In genomic region chr20:20318318-20319161, GRCh38 we compare ENCODE assay signal across 16 cellular contexts. TPM values are rescaled to one million over a fixed set of nuclear protein-coding genes. Genes with fewer than 3 reads are reported as not detected.
DNase-seq lines count a peak whose midpoint lies in the region; ATAC-seq and TF ChIP-seq lines count a peak whose summit lies in the region.
"Had no signal": no experiment of that assay in that cellular context is flagged by ENCODE, and none has a peak within 500 bp of the region (broad histone marks: within the 10 kb centered on the region; RNA-seq: fewer than 3 reads in every experiment).

No MANE protein-coding gene starts in this region.

- peaks cover 0 to 24% (median 3%) of the 10 kb centered on the region in 9 donors for H3K4me1 ChIP-seq in heart right ventricle
- no peaks in the 10 kb centered on the region for H3K4me1 ChIP-seq in smooth muscle cell (ENCODE audit: low read depth)
- H3K4me1 ChIP-seq: foreskin keratinocyte, tibial nerve had no signal

- H3K4me3 ChIP-seq in AG10803 (ENCODE audit: low read length) (no peak overlapping the region), heart right ventricle (no peak overlapping the region), smooth muscle cell (no peak overlapping the region)
- H3K4me3 ChIP-seq: PC-9, tibial nerve had no signal

- H3K9me3 ChIP-seq in heart right ventricle (peaks cover 0 to 8% (median 0%) of the 10 kb centered on the region in 11 donors), smooth muscle cell (replicated peaks; ENCODE audit: low read depth) (no peaks in the 10 kb centered on the region)

- 76 to 82% methylated on average over 9 of the region's 9 CpGs for WGBS in heart right ventricle, 2 donors
- WGBS in smooth muscle cell (ENCODE audit: low lambda C conversion rate) = 93% methylated on average over 9 of the region's 9 CpGs

- no peaks in the 10 kb centered on the region for H3K36me3 ChIP-seq in heart right ventricle
- no peaks in the 10 kb centered on the region for H3K36me3 ChIP-seq in smooth muscle cell (ENCODE audit: low read depth)
- H3K36me3 ChIP-seq: tibial nerve had no signal

- no peaks in the 10 kb centered on the region for H3F3A ChIP-seq in smooth muscle cell (ENCODE audit: low read depth)

- H3K79me2 ChIP-seq in smooth muscle cell (ENCODE audit: low read depth) = no peaks in the 10 kb centered on the region

- ATAC-seq in heart right ventricle = peak in 6 of 8 donors; percentile 23 to 77 (median 59)
- ATAC-seq in GM21825 (IDR thresholded peaks at IDR 0.05; ENCODE audit: unreplicated experiment) = no peak
- no peak for ATAC-seq in SK-N-SH treated with all-trans-retinoic acid at 6 μM for 48 hours
- ATAC-seq: foreskin keratinocyte, T-cell had no signal

- H2AFZ ChIP-seq in smooth muscle cell (ENCODE audit: low read depth) = no peak overlapping the region
- H2AFZ ChIP-seq: PC-9 had no signal

- no peaks in the 10 kb centered on the region for H4K20me1 ChIP-seq in smooth muscle cell (ENCODE audit: low read depth)

- H3K27me3 ChIP-seq in heart right ventricle (no peaks in the 10 kb centered on the region), smooth muscle cell (ENCODE audit: low read depth) (no peaks in the 10 kb centered on the region)
- H3K27me3 ChIP-seq: foreskin keratinocyte, tibial nerve had no signal

- DNase-seq in AG10803 (ENCODE audit: low read depth) (peak; percentile 25), KBM-7 (peak; percentile 9), RPMI7951 (ENCODE audit: low read depth) (peak; percentile 32), heart right ventricle (no peak), cerebellar nuclear complex (lab: John Stamatoyannopoulos, UW) (no peak), smooth muscle cell (lab: John Stamatoyannopoulos, UW; ENCODE audit: unreplicated experiment) (no peak)
- DNase-seq: activated CD8-positive, alpha-beta memory T cell treated with anti-CD3 and anti-CD28 coated beads, Interleukin-2, amount 50 U/mL, for 4 hours; effector CD8-positive, alpha-beta T cell; foreskin keratinocyte; mammary epithelial cell; PC-9; T-cell had no signal

- no peak overlapping the region for H3K4me2 ChIP-seq in smooth muscle cell
- H3K4me2 ChIP-seq: PC-9 had no signal

- H3K9ac ChIP-seq in smooth muscle cell (ENCODE audit: low read depth) = no peak overlapping the region

- intact Hi-C loops in heart right ventricle (cut with DNase I) = loop anchor here in 1 of 10 donors (5.0 kb wide), 1 partner anchor 686 kb away; no protein-coding TSS in a partner anchor

- in situ Hi-C loops in KBM-7 (cut with MboI; ENCODE audit: low pct_unique_long_range_greater_than_20kb, low sequenced_read_pairs) = no loop called here

- H3K27ac ChIP-seq in heart right ventricle = peak overlapping the region in 1 of 10 donors; percentile 42
- no peak overlapping the region for H3K27ac ChIP-seq in smooth muscle cell (ENCODE audit: low read depth)
- H3K27ac ChIP-seq: foreskin keratinocyte, PC-9, tibial nerve had no signal

- TF ChIP-seq CTCF in AG10803 (conservative IDR thresholded peaks at IDR 0.05; ENCODE audit: low read length) (no peak), heart right ventricle (IDR thresholded peaks at IDR 0.05) (no peak), smooth muscle cell (IDR thresholded peaks at IDR 0.05; ENCODE audit: borderline replicate concordance, insufficient read depth, poor library complexity, severe bottlenecking) (no peak)

TF ChIP-seq in SK-N-SH treated with all-trans-retinoic acid at 6 μM for 48 hours, 23 proteins besides CTCF, POLR2A, EP300 and RAD21 (continues in another document):
- TF ChIP-seq ZNF565 (CRISPR knock-in tag; conservative IDR thresholded peaks at IDR 0.05; ENCODE audit: low read depth) (no peak), ARNTL (CRISPR knock-in tag; IDR thresholded peaks at IDR 0.05; ENCODE audit: borderline replicate concordance, low read depth) (no peak), POU6F1 (CRISPR knock-in tag; IDR thresholded peaks at IDR 0.05; ENCODE audit: borderline replicate concordance, low read depth) (no peak), ZFP30 (CRISPR knock-in tag; IDR thresholded peaks at IDR 0.05) (no peak), CSRNP3 (CRISPR knock-in tag; IDR thresholded peaks at IDR 0.05) (no peak), OSR1 (CRISPR knock-in tag; IDR thresholded peaks at IDR 0.05) (no peak), SNAI2 (CRISPR knock-in tag; IDR thresholded peaks at IDR 0.05) (no peak), TCF4 (CRISPR knock-in tag; IDR thresholded peaks at IDR 0.05; ENCODE audit: borderline replicate concordance) (no peak), GLIS3 (CRISPR knock-in tag; IDR thresholded peaks at IDR 0.05) (no peak), BACH2 (CRISPR knock-in tag; IDR thresholded peaks at IDR 0.05; ENCODE audit: borderline replicate concordance) (no peak), ZC3H10 (CRISPR knock-in tag; IDR thresholded peaks at IDR 0.05) (no peak), ZNF70 (CRISPR knock-in tag; IDR thresholded peaks at IDR 0.05) (no peak), CSDC2 (CRISPR knock-in tag; IDR thresholded peaks at IDR 0.05) (no peak), RARB (CRISPR knock-in tag; IDR thresholded peaks at IDR 0.05) (no peak), ISL1 (CRISPR knock-in tag; IDR thresholded peaks at IDR 0.05) (no peak), TOX (CRISPR knock-in tag; IDR thresholded peaks at IDR 0.05; ENCODE audit: borderline replicate concordance) (no peak), ZFP3 (CRISPR knock-in tag; IDR thresholded peaks at IDR 0.05) (no peak)
- TF ChIP-seq, protein P1, sequence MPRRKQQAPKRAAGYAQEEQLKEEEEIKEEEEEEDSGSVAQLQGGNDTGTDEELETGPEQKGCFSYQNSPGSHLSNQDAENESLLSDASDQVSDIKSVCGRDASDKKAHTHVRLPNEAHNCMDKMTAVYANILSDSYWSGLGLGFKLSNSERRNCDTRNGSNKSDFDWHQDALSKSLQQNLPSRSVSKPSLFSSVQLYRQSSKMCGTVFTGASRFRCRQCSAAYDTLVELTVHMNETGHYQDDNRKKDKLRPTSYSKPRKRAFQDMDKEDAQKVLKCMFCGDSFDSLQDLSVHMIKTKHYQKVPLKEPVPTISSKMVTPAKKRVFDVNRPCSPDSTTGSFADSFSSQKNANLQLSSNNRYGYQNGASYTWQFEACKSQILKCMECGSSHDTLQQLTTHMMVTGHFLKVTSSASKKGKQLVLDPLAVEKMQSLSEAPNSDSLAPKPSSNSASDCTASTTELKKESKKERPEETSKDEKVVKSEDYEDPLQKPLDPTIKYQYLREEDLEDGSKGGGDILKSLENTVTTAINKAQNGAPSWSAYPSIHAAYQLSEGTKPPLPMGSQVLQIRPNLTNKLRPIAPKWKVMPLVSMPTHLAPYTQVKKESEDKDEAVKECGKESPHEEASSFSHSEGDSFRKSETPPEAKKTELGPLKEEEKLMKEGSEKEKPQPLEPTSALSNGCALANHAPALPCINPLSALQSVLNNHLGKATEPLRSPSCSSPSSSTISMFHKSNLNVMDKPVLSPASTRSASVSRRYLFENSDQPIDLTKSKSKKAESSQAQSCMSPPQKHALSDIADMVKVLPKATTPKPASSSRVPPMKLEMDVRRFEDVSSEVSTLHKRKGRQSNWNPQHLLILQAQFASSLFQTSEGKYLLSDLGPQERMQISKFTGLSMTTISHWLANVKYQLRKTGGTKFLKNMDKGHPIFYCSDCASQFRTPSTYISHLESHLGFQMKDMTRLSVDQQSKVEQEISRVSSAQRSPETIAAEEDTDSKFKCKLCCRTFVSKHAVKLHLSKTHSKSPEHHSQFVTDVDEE (CRISPR knock-in tag; IDR thresholded peaks at IDR 0.05) = no peak

RNA-seq across cellular contexts. Expression of gene INSM1, which starts 49.4 kb away (rescaled TPM):
- under 0.01 and 0.10 TPM in 2 replicates for total RNA-seq in RPMI7951 (2014; rRNA removed; shearing (Covaris generic))
- total RNA-seq in heart right ventricle = under 1 TPM in 1 of 10 donors, not detected in 9; 0.09 TPM
- under 1 TPM; 0.01 to 0.07 TPM for polyA plus RNA-seq in heart right ventricle
- total RNA-seq in smooth muscle cell = not detected in 2 replicates
- not detected in 2 replicates for polyA plus RNA-seq in smooth muscle cell
- total RNA-seq: bronchial epithelial cell, foreskin keratinocyte, mammary epithelial cell, PC-9, T-cell, tibial nerve had no signal
- polyA plus RNA-seq: foreskin keratinocyte, mammary epithelial cell had no signal

Comparison
In these comparisons a context has a peak if more than half of its experiments do, and no peak if none do; other contexts are left out.
1. DNase-seq: peak in AG10803 (single experiment), KBM-7 (single experiment) and RPMI7951 (single experiment); none in heart right ventricle (0 of 2), cerebellar nuclear complex (0 of 2) and smooth muscle cell (single experiment).
2. ATAC-seq: peak in heart right ventricle (6 of 8); none in GM21825 (single experiment) and SK-N-SH treated with all-trans-retinoic acid at 6 μM for 48 hours (single experiment).